12 cellular contexts compared by ENCODE assay signal in genomic region chr5:146344155-146345118, GRCh38. TPM values are rescaled to one million over a fixed set of nuclear protein-coding genes. Genes with fewer than 3 reads are reported as not detected.
A peak's percentile ranks its signal among the peaks of the same experiment; 100 is the strongest.
DNase-seq lines count a peak whose midpoint lies in the region; ATAC-seq lines count a peak whose summit lies in the region.
"Had no signal": no experiment of that assay in that cellular context is flagged by ENCODE, and none has a peak within 500 bp of the region (broad histone marks: within the 10 kb centered on the region; RNA-seq: fewer than 3 reads in every experiment).

No MANE protein-coding gene starts in this region.

- peaks cover 86% of the 10 kb centered on the region for H3K27me3 Mint-ChIP-seq in CD4-positive, CD25-positive, alpha-beta regulatory T cell
- peaks cover 84% of the 10 kb centered on the region for H3K27me3 Mint-ChIP-seq in T-helper 2 cell treated with Interferon-gamma antibody and Interleukin-4, amounts not matched to agents 5 μg/mL and 100 μg/mL, for 36 hours (ENCODE audit: low read depth)

- H3K4me1 ChIP-seq in CD4-positive, CD25-positive, alpha-beta regulatory T cell (ENCODE audit: control insufficient read depth, insufficient read depth, low read length, poor library complexity, severe bottlenecking) = peaks cover 8% of the 10 kb centered on the region

- no peak overlapping the region for H3K27ac Mint-ChIP-seq in CD4-positive, CD25-positive, alpha-beta regulatory T cell
- H3K27ac Mint-ChIP-seq in T-helper 2 cell treated with Interferon-gamma antibody and Interleukin-4, amounts not matched to agents 5 μg/mL and 100 μg/mL, for 36 hours = no peak overlapping the region

- no peaks in the 10 kb centered on the region for H3K9me3 ChIP-seq in CD4-positive, CD25-positive, alpha-beta regulatory T cell (ENCODE audit: control insufficient read depth in 2 of 2, low read length in 2 of 2)
- H3K9me3 ChIP-seq: ascending aorta, gastrocnemius medialis had no signal

- H3K4me1 Mint-ChIP-seq in CD4-positive, CD25-positive, alpha-beta regulatory T cell = peaks cover 0 to 28% (median 6%) of the 10 kb centered on the region in 4 donors
- H3K4me1 Mint-ChIP-seq in T-helper 2 cell treated with Interferon-gamma antibody and Interleukin-4, amounts not matched to agents 5 μg/mL and 100 μg/mL, for 36 hours (ENCODE audit: low read depth) = peaks cover 5% of the 10 kb centered on the region

- no peak overlapping the region for H3K4me3 ChIP-seq in CD4-positive, CD25-positive, alpha-beta regulatory T cell (ENCODE audit: low read depth, low read length)

- no peaks in the 10 kb centered on the region for H3K36me3 ChIP-seq in CD4-positive, CD25-positive, alpha-beta regulatory T cell (ENCODE audit: control insufficient read depth, insufficient read depth, low read length)
- H3K36me3 ChIP-seq: ascending aorta, gastrocnemius medialis had no signal

- H3K9me3 Mint-ChIP-seq in CD4-positive, CD25-positive, alpha-beta regulatory T cell = peaks cover 0 to 3% (median 0%) of the 10 kb centered on the region in 7 donors
- H3K9me3 Mint-ChIP-seq in T-helper 2 cell treated with Interferon-gamma antibody and Interleukin-4, amounts not matched to agents 5 μg/mL and 100 μg/mL, for 36 hours = no peaks in the 10 kb centered on the region

- no peak for ATAC-seq in CD4-positive, CD25-positive, alpha-beta regulatory T cell (ENCODE audit: low read depth in 2 of 2)
- ATAC-seq in GM18498 (IDR thresholded peaks at IDR 0.05; ENCODE audit: unreplicated experiment) = no peak
- no peak for ATAC-seq in GM18517 (IDR thresholded peaks at IDR 0.05; ENCODE audit: unreplicated experiment)
- ATAC-seq: activated CD4-positive, CD25-positive, alpha-beta regulatory T cell treated with anti-CD3 and anti-CD28 coated beads, Interleukin-2, amount 50 U/mL, for 24 hours; gastrocnemius medialis had no signal

- no peak for DNase-seq in CD4-positive, CD25-positive, alpha-beta regulatory T cell
- peak; percentile 19 for DNase-seq in EL
- peak; percentile 45 for DNase-seq in astrocyte of the hippocampus (ENCODE audit: low read depth, low spot score)
- DNase-seq in myocyte (ENCODE audit: low read depth) = peak; percentile 16
- no peak for DNase-seq in DMS153 treated with DMSO at 0.1 percent for 48 hours (lab: John Stamatoyannopoulos, UW; ENCODE audit: unreplicated experiment)
- DNase-seq in T-helper 2 cell treated with Interferon-gamma antibody and Interleukin-4, amounts not matched to agents 5 μg/mL and 100 μg/mL, for 36 hours (ENCODE audit: low spot score) = no peak
- DNase-seq: gastrocnemius medialis, HCEC 1CT had no signal

- no peak overlapping the region for H3K27ac ChIP-seq in CD4-positive, CD25-positive, alpha-beta regulatory T cell (ENCODE audit: insufficient read depth, low read length, poor library complexity, severe bottlenecking)
- H3K27ac ChIP-seq: ascending aorta, gastrocnemius medialis had no signal

- H3K36me3 Mint-ChIP-seq in CD4-positive, CD25-positive, alpha-beta regulatory T cell = peaks cover 2% of the 10 kb centered on the region
- no peaks in the 10 kb centered on the region for H3K36me3 Mint-ChIP-seq in T-helper 2 cell treated with Interferon-gamma antibody and Interleukin-4, amounts not matched to agents 5 μg/mL and 100 μg/mL, for 36 hours (ENCODE audit: low read depth)

- H3K4me3 Mint-ChIP-seq in CD4-positive, CD25-positive, alpha-beta regulatory T cell = peak overlapping the region in 3 of 4 donors; percentile 4 to 47 (median 36)
- no peak overlapping the region for H3K4me3 Mint-ChIP-seq in T-helper 2 cell treated with Interferon-gamma antibody and Interleukin-4, amounts not matched to agents 5 μg/mL and 100 μg/mL, for 36 hours

- peaks cover 47% of the 10 kb centered on the region for H3K27me3 ChIP-seq in CD4-positive, CD25-positive, alpha-beta regulatory T cell (ENCODE audit: control insufficient read depth, insufficient read depth, low read length)

RNA-seq across cellular contexts. Expression of gene POU4F3, which starts 5.8 kb away (rescaled TPM):
- 0.30 TPM for total RNA-seq in CD4-positive, CD25-positive, alpha-beta regulatory T cell
- polyA plus RNA-seq in CD4-positive, CD25-positive, alpha-beta regulatory T cell = not detected
- 0.10 and 0.35 TPM in 2 replicates for total RNA-seq in myocyte
- polyA plus RNA-seq in myocyte (2012) = 0.05 TPM
- total RNA-seq: ascending aorta, gastrocnemius medialis had no signal

Comparison
In these comparisons a context has a peak if more than half of its experiments do, and no peak if none do; other contexts are left out.
1. DNase-seq: peak in EL (single experiment), astrocyte of the hippocampus (single experiment) and myocyte (single experiment); none in CD4-positive, CD25-positive, alpha-beta regulatory T cell (0 of 3), DMS153 treated with DMSO at 0.1 percent for 48 hours (single experiment) and T-helper 2 cell treated with Interferon-gamma antibody and Interleukin-4, amounts not matched to agents 5 μg/mL and 100 μg/mL, for 36 hours (single experiment).